34 cellular contexts compared by ENCODE assay signal in genomic region chr1:53241828-53242227, GRCh38.
"Had no signal": no experiment of that assay in that cellular context is flagged by ENCODE, and none has a peak within 500 bp of the region (broad histone marks: within the 10 kb centered on the region; RNA-seq: fewer than 3 reads in every experiment).

No MANE protein-coding gene starts in this region.

- H3K4me3 ChIP-seq: MG63 had no signal

- H3K9me3 ChIP-seq: MG63 had no signal

- DNase-seq: Karpas-422, Kasumi-1, MG63, MM.1S, MV-4-11, NCI-H1048, NCI-H1092, NCI-H1092 treated with DMSO at 0.1 percent for 48 hours, NCI-H1105, NCI-H1105 treated with DMSO at 0.1 percent for 48 hours, NCI-H1417, NCI-H1417 treated with DMSO at 0.1 percent for 48 hours, NCI-H1436, NCI-H1436 treated with DMSO at 0.1 percent for 48 hours, NCI-H146, NCI-H1694, NCI-H1694 treated with DMSO at 0.1 percent for 48 hours, NCI-H187, NCI-H187 treated with DMSO at 0.1 percent for 48 hours, NCI-H1930, NCI-H2029, NCI-H2029 treated with DMSO at 0.1 percent for 48 hours, NCI-H2081, NCI-H2081 treated with DMSO at 0.1 percent for 48 hours, NCI-H2107, NCI-H2171, NCI-H2227 treated with DMSO at 0.1 percent for 48 hours, NCI-H226, NCI-H345, NCI-H446, NCI-H446 treated with DMSO at 0.1 percent for 48 hours, NCI-H510A, NCI-H510A treated with DMSO at 0.1 percent for 48 hours, NCI-H524 had no signal

- H3K27me3 ChIP-seq: MG63 had no signal
